8 cellular contexts compared by ENCODE assay signal in the genomic region with DNA sequence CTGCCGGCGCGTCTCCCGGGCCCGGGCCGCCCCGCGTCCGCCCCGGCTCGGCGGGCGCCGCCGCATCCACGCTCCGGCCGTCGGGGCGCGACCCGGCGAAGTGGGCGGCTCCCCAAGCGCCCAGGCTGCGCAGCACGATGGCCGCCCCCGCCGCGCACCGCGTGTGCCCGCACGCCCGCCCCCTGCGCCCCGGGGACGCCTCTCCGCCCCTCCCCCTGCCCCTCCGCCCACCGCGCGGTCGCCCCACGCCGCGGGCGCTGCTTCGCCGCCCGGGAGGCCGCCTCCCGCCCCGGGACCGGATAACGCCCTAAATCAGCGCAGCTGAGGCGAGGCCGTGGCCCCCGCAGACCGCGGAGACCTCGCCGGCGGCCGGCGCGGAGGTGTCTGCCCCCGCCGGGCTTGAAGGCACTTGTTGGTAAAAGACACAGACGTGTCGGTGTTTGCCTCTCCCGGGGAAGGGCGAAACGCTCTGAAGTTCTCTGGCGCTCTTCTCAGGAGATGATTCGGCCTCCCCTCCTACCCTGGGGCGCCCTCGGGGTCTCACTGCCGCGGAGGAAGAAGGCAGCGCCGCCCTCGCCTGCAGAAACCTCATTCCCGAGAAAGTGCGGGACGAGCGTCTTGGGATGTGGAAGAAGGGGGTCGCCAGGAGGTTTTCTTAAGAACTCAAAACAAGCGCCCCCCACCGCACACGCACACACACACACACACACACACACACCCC. TPM values are rescaled to one million over a fixed set of nuclear protein-coding genes. Genes with fewer than 3 reads are reported as not detected.
DNase-seq lines count a peak whose midpoint lies in the region; ATAC-seq and TF ChIP-seq lines count a peak whose summit lies in the region.

A gene with protein sequence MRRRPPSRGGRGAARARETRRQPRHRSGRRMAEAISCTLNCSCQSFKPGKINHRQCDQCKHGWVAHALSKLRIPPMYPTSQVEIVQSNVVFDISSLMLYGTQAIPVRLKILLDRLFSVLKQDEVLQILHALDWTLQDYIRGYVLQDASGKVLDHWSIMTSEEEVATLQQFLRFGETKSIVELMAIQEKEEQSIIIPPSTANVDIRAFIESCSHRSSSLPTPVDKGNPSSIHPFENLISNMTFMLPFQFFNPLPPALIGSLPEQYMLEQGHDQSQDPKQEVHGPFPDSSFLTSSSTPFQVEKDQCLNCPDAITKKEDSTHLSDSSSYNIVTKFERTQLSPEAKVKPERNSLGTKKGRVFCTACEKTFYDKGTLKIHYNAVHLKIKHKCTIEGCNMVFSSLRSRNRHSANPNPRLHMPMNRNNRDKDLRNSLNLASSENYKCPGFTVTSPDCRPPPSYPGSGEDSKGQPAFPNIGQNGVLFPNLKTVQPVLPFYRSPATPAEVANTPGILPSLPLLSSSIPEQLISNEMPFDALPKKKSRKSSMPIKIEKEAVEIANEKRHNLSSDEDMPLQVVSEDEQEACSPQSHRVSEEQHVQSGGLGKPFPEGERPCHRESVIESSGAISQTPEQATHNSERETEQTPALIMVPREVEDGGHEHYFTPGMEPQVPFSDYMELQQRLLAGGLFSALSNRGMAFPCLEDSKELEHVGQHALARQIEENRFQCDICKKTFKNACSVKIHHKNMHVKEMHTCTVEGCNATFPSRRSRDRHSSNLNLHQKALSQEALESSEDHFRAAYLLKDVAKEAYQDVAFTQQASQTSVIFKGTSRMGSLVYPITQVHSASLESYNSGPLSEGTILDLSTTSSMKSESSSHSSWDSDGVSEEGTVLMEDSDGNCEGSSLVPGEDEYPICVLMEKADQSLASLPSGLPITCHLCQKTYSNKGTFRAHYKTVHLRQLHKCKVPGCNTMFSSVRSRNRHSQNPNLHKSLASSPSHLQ (minus strand): TSS at position 102 of the 721 bp plus-strand sequence. CDS start 36 bp downstream, at position 66.

- H3K27me3 ChIP-seq in lower lobe of right lung (ENCODE audit: low read depth), result peaks cover 63% of the 10 kb centered on the region
- H3K27me3 ChIP-seq in tibial artery, result peaks cover 0 to 58% of the 10 kb centered on the region in 2 donors

- TF ChIP-seq CTCF in chondrocyte (IDR thresholded peaks at IDR 0.05) (no peak), lower lobe of right lung (IDR thresholded peaks at IDR 0.05) (no peak), tibial artery (IDR thresholded peaks at IDR 0.05) (no peak)

- H3K27ac Mint-ChIP-seq in activated T-cell treated with anti-CD3 and anti-CD28 coated beads, Interleukin-2, amount 50 U/mL, for 24 hours, result no peak within 1 kb of the TSS
- H3K27ac Mint-ChIP-seq in chondrocyte (ENCODE audit: unreplicated experiment), result peak within 1 kb of the TSS; percentile 81

- intact Hi-C loops in lower lobe of right lung (cut with DNase I) (no loop called here), tibial artery (cut with DNase I; ENCODE audit: low total_unique reads) (no loop called here)

- H3K4me3 Mint-ChIP-seq in activated T-cell treated with anti-CD3 and anti-CD28 coated beads, Interleukin-2, amount 50 U/mL, for 24 hours, result peak within 1 kb of the TSS; percentile 45
- peak within 1 kb of the TSS; percentile 90 for H3K4me3 Mint-ChIP-seq in chondrocyte (ENCODE audit: unreplicated experiment)

- H3K4me3 ChIP-seq in lower lobe of right lung (peak within 1 kb of the TSS; percentile 49), tibial artery (peak within 1 kb of the TSS; percentile 13 to 47)

- H3K27me3 Mint-ChIP-seq in activated T-cell treated with anti-CD3 and anti-CD28 coated beads, Interleukin-2, amount 50 U/mL, for 24 hours, result peaks cover 84% of the 10 kb centered on the region
- H3K27me3 Mint-ChIP-seq in chondrocyte (ENCODE audit: low read depth), result peaks cover 9% of the 10 kb centered on the region

- H3K9me3 Mint-ChIP-seq in activated T-cell treated with anti-CD3 and anti-CD28 coated beads, Interleukin-2, amount 50 U/mL, for 24 hours, result no peaks in the 10 kb centered on the region
- H3K9me3 Mint-ChIP-seq in chondrocyte (ENCODE audit: low read depth), result no peaks in the 10 kb centered on the region

- H3K9me3 ChIP-seq in lower lobe of right lung (no peaks in the 10 kb centered on the region), tibial artery (no peaks in the 10 kb centered on the region)

- no peaks in the 10 kb centered on the region for H3K36me3 Mint-ChIP-seq in activated T-cell treated with anti-CD3 and anti-CD28 coated beads, Interleukin-2, amount 50 U/mL, for 24 hours (ENCODE audit: low read depth)
- H3K36me3 Mint-ChIP-seq in chondrocyte (ENCODE audit: low read depth), result peaks cover 1% of the 10 kb centered on the region

- H3K27ac ChIP-seq in lower lobe of right lung (no peak within 1 kb of the TSS), tibial artery (no peak within 1 kb of the TSS), caudate nucleus (ENCODE audit: low read depth, low read length) (no peak within 1 kb of the TSS)

- peaks cover 7% of the 10 kb centered on the region for H3K4me1 Mint-ChIP-seq in activated T-cell treated with anti-CD3 and anti-CD28 coated beads, Interleukin-2, amount 50 U/mL, for 24 hours (ENCODE audit: low read depth)
- H3K4me1 Mint-ChIP-seq in chondrocyte (ENCODE audit: low read depth), result peaks cover 36% of the 10 kb centered on the region

- peaks cover 7% of the 10 kb centered on the region for H3K4me1 ChIP-seq in lower lobe of right lung
- H3K4me1 ChIP-seq in tibial artery, result peaks cover 0 to 21% (median 17%) of the 10 kb centered on the region in 4 donors

- ATAC-seq in lower lobe of right lung (no peak), GM19452 (IDR thresholded peaks at IDR 0.05; ENCODE audit: unreplicated experiment) (no peak)

- H3K36me3 ChIP-seq in lower lobe of right lung (no peaks in the 10 kb centered on the region), tibial artery (no peaks in the 10 kb centered on the region)

- DNase-seq in activated T-cell treated with anti-CD3 and anti-CD28 coated beads, Interleukin-2, amount 50 U/mL, for 24 hours, result no peak
- no peak for DNase-seq in activated T-cell treated with anti-CD3 and anti-CD28 coated beads, Interleukin-2, amount 50 U/mL, for 1 hour
- DNase-seq in chondrocyte (ENCODE audit: low spot score), result no peak
- no peak for DNase-seq in lower lobe of right lung
- no peak for DNase-seq in tibial artery
- DNase-seq in caudate nucleus (lab: John Stamatoyannopoulos, UW), result no peak
- no peak for DNase-seq in NCI-H2171 (lab: John Stamatoyannopoulos, UW)

RNA-seq across cellular contexts. Expression of the gene that starts here (rescaled TPM):
- total RNA-seq in chondrocyte (1.7 to 2.8 TPM (median 2.3 TPM) in 3 replicates), lower lobe of right lung (0.21 TPM)
